Comparison of ENCODE assay signal across 11 cellular contexts in genomic region chr18:49968649-49969309, GRCh38.
"Had no signal": no experiment of that assay in that cellular context is flagged by ENCODE, and none has a peak within 500 bp of the region (broad histone marks: within the 10 kb centered on the region; RNA-seq: fewer than 3 reads in every experiment).

No MANE protein-coding gene starts in this region.

- H3K36me3 Mint-ChIP-seq: activated naive CD8-positive, alpha-beta T cell; memory B cell; neural progenitor cell; stimulated activated effector memory CD8-positive, alpha-beta T cell treated with anti-CD3 and anti-CD28 coated beads, Interleukin-12 subunit alpha, Interleukin-12 subunit beta, amount 100 ng/mL, for 72 hours had no signal

- H3K9ac ChIP-seq: neural progenitor cell had no signal

- H3K4me1 ChIP-seq: left lung, neural progenitor cell, thyroid gland had no signal

- ATAC-seq: left lung; stimulated activated effector memory CD8-positive, alpha-beta T cell treated with anti-CD3 and anti-CD28 coated beads, Interleukin-12 subunit alpha, Interleukin-12 subunit beta, amount 100 ng/mL, for 72 hours had no signal

- H3K4me3 Mint-ChIP-seq: activated naive CD8-positive, alpha-beta T cell; endodermal cell; memory B cell; neural progenitor cell; stimulated activated effector memory CD8-positive, alpha-beta T cell treated with anti-CD3 and anti-CD28 coated beads, Interleukin-12 subunit alpha, Interleukin-12 subunit beta, amount 100 ng/mL, for 72 hours had no signal

- H3K27ac ChIP-seq: brain microvascular endothelial cell, left lung, neural progenitor cell, ovary, skin epidermis, thyroid gland had no signal

- H3K9me3 ChIP-seq: left lung, ovary, thyroid gland had no signal

- H3K27ac Mint-ChIP-seq: activated naive CD8-positive, alpha-beta T cell; endodermal cell; memory B cell; neural progenitor cell; stimulated activated effector memory CD8-positive, alpha-beta T cell treated with anti-CD3 and anti-CD28 coated beads, Interleukin-12 subunit alpha, Interleukin-12 subunit beta, amount 100 ng/mL, for 72 hours had no signal

- H3K9me3 Mint-ChIP-seq: endodermal cell; memory B cell; neural progenitor cell; stimulated activated effector memory CD8-positive, alpha-beta T cell treated with anti-CD3 and anti-CD28 coated beads, Interleukin-12 subunit alpha, Interleukin-12 subunit beta, amount 100 ng/mL, for 72 hours had no signal

- H3K36me3 ChIP-seq: brain microvascular endothelial cell, left lung, neural progenitor cell, ovary, thyroid gland had no signal

- H3K4me3 ChIP-seq: left lung, neural progenitor cell, ovary, skin epidermis, thyroid gland had no signal

- DNase-seq: activated gamma-delta T cell, brain microvascular endothelial cell, endodermal cell, left lung, ovary, thyroid gland had no signal

- H3K4me1 Mint-ChIP-seq: memory B cell; stimulated activated effector memory CD8-positive, alpha-beta T cell treated with anti-CD3 and anti-CD28 coated beads, Interleukin-12 subunit alpha, Interleukin-12 subunit beta, amount 100 ng/mL, for 72 hours had no signal
